Comparison of ENCODE assay signal across 9 cellular contexts in the genomic region with DNA sequence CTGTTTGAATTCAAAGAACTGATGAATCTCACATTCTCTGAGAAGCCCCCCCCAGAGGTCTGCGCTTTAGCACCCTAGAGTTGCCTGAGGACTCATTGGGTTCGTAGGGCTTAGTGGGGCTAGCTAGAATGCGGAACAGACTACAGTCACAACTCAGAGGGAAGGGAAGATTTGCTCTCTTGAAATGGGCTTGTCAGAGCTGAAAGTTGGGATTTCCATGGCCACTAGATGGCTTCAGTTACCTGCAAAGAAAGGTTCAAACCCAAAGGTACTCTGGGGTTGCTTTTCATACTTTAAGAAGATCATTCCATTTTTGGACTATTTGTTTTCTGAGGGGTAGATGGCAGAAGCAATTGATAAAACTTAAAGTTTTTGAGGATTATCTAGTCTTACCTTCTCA.
A peak's percentile ranks its signal among the peaks of the same experiment; 100 is the strongest.
DNase-seq lines count a peak whose midpoint lies in the region; ATAC-seq and TF ChIP-seq lines count a peak whose summit lies in the region.
"Had no signal": no experiment of that assay in that cellular context is flagged by ENCODE, and none has a peak within 500 bp of the region (broad histone marks: within the 10 kb centered on the region; RNA-seq: fewer than 3 reads in every experiment).

No MANE protein-coding gene starts in this region.

- TF ChIP-seq CTCF in AG04449 (IDR thresholded peaks at IDR 0.05; ENCODE audit: insufficient read depth, low read length, missing control alignments), result peak; percentile 33
- TF ChIP-seq CTCF in fibroblast of pulmonary artery (IDR thresholded peaks at IDR 0.05; ENCODE audit: low read length, missing control alignments), result peak; percentile 60

- CTCF ChIA-PET in AG04449 (lab: Yijun Ruan, JAX), result interaction anchor here (0.7 to 2.5 kb wide), 4 partner anchors 11 to 598 kb away, joined by 3 to 6 read pairs (median 5); no protein-coding TSS in a partner anchor

- DNase-seq in AG04449 (ENCODE audit: low read depth, low spot score) (no peak), H4 (ENCODE audit: low spot score) (peak; percentile 33), NCI-H748 treated with DMSO at 0.1 percent for 48 hours (lab: John Stamatoyannopoulos, UW) (peak; percentile 9), fibroblast of pulmonary artery (ENCODE audit: low read depth) (peak; percentile 56), Ammon's horn (ENCODE audit: low spot score) (no peak)
- DNase-seq: T-helper 1 cell had no signal

- POLR2A ChIA-PET in AG04449 (lab: Yijun Ruan, JAX), result no interaction called here

- no peak for ATAC-seq in GM18517 (IDR thresholded peaks at IDR 0.05; ENCODE audit: unreplicated experiment)
- ATAC-seq in HG02870 (IDR thresholded peaks at IDR 0.05; ENCODE audit: unreplicated experiment), result no peak
- no peak for ATAC-seq in GM19324 (IDR thresholded peaks at IDR 0.05; ENCODE audit: low FRiP score, unreplicated experiment)

- no peak overlapping the region for H3K4me3 ChIP-seq in AG04449 (ENCODE audit: low read depth, low read length)
- H3K4me3 ChIP-seq in fibroblast of pulmonary artery (replicated peaks; ENCODE audit: low read depth, low read length), result no peak overlapping the region

Comparison
In these comparisons a context has a peak if more than half of its experiments do, and no peak if none do; other contexts are left out.
1. DNase-seq: peak in H4 (single experiment), NCI-H748 treated with DMSO at 0.1 percent for 48 hours (single experiment) and fibroblast of pulmonary artery (single experiment); none in AG04449 (single experiment) and Ammon's horn (single experiment).